In genomic region chr10:98107644-98108430, GRCh38 we compare ENCODE assay signal across 18 cellular contexts. TPM values are rescaled to one million over a fixed set of nuclear protein-coding genes. Genes with fewer than 3 reads are reported as not detected.
DNase-seq lines count a peak whose midpoint lies in the region; ATAC-seq and TF ChIP-seq lines count a peak whose summit lies in the region.
"Had no signal": no experiment of that assay in that cellular context is flagged by ENCODE, and none has a peak within 500 bp of the region (broad histone marks: within the 10 kb centered on the region; RNA-seq: fewer than 3 reads in every experiment).

No MANE protein-coding gene starts in this region.

- H3K4me1 Mint-ChIP-seq in WTC11: peaks cover 5% of the 10 kb centered on the region

- no peaks in the 10 kb centered on the region for H3K9me3 ChIP-seq in BE2C

- 0 out of 2 replicates have a peak, but pooled peaks have one; percentile 6 for TF ChIP-seq CTCF in BE2C (IDR thresholded peaks at IDR 0.05; ENCODE audit: low read depth, low read length)
- TF ChIP-seq CTCF in WTC11 (IDR thresholded peaks at IDR 0.05): no peak

- peaks cover 10% of the 10 kb centered on the region; the same call in 1 of the 2 replicates for H3K9me3 Mint-ChIP-seq in WTC11
- H3K9me3 Mint-ChIP-seq: CD8-positive, alpha-beta T cell had no signal

- DNase-seq in BE2C (no peak), ELF-1 (ENCODE audit: low read depth, low spot score) (peak; percentile 8), WTC11 (ENCODE audit: low spot score) (peak; percentile 21), midbrain (lab: John Stamatoyannopoulos, UW) (peak; percentile 1), KG1 (lab: John Stamatoyannopoulos, UW) (no peak)
- no peak for DNase-seq in activated CD4-positive, alpha-beta T cell treated with anti-CD3 and anti-CD28 coated beads for 48 hours
- DNase-seq: CD8-positive, alpha-beta T cell; DMS79 treated with DMSO at 0.1 percent for 48 hours; MV-4-11; NCI-H1417; NCI-H187 treated with DMSO at 0.1 percent for 48 hours; NCI-H774; Right ventricle myocardium superior; T-helper 1 cell had no signal

- H3K4me3 ChIP-seq in BE2C (ENCODE audit: low read depth, low read length): no peak overlapping the region
- H3K4me3 ChIP-seq: BLaER1, GM12878, SK-N-MC had no signal

- POLR2A ChIA-PET in WTC11 (lab: Charles Lee): no interaction called here

- no peaks in the 10 kb centered on the region for H3K36me3 Mint-ChIP-seq in WTC11
- H3K36me3 Mint-ChIP-seq: CD8-positive, alpha-beta T cell had no signal

- H3K36me3 ChIP-seq in BE2C: no peaks in the 10 kb centered on the region
- H3K36me3 ChIP-seq: BLaER1 had no signal

- no peak overlapping the region for H3K4me3 Mint-ChIP-seq in WTC11
- H3K4me3 Mint-ChIP-seq: CD8-positive, alpha-beta T cell had no signal

- CTCF ChIA-PET in WTC11 (lab: Charles Lee): interaction anchor here (1.4 kb wide), 1 partner anchor 66 kb away, joined by 3 read pairs; no protein-coding TSS in a partner anchor

- H3K27me3 Mint-ChIP-seq in WTC11 (ENCODE audit: low read depth): peaks cover 3% of the 10 kb centered on the region; the same call in 1 of the 2 replicates

- ATAC-seq in WTC11 (peak; percentile 53), HG03159 (IDR thresholded peaks at IDR 0.05; ENCODE audit: unreplicated experiment) (no peak)
- ATAC-seq: CD8-positive, alpha-beta T cell; GM12878 had no signal

- H3K27ac Mint-ChIP-seq in WTC11: no peak overlapping the region
- H3K27ac Mint-ChIP-seq: CD8-positive, alpha-beta T cell had no signal

- peaks cover 22% of the 10 kb centered on the region for H3K27me3 ChIP-seq in BE2C
- H3K27me3 ChIP-seq: BLaER1 had no signal

- no peaks in the 10 kb centered on the region for H3K4me1 ChIP-seq in BE2C
- H3K4me1 ChIP-seq: BLaER1 had no signal

TF ChIP-seq in WTC11, 78 proteins besides CTCF, POLR2A, EP300 and RAD21 (continues in another document):
- TF ChIP-seq FOXP4 (CRISPR knock-in tag; IDR thresholded peaks at IDR 0.05) (no peak), AR (CRISPR knock-in tag; IDR thresholded peaks at IDR 0.05) (no peak), CBFB (CRISPR knock-in tag; IDR thresholded peaks at IDR 0.05; ENCODE audit: low read depth) (no peak), ZNF219 (CRISPR knock-in tag; IDR thresholded peaks at IDR 0.05; ENCODE audit: borderline replicate concordance) (no peak), GABPB1 (CRISPR knock-in tag; IDR thresholded peaks at IDR 0.05) (no peak), FOXJ3 (CRISPR knock-in tag; IDR thresholded peaks at IDR 0.05; ENCODE audit: borderline replicate concordance) (no peak), PREB (CRISPR knock-in tag; IDR thresholded peaks at IDR 0.05; ENCODE audit: borderline replicate concordance) (no peak), PRDM15 (CRISPR knock-in tag; IDR thresholded peaks at IDR 0.05) (no peak), ELF4 (CRISPR knock-in tag; IDR thresholded peaks at IDR 0.05; ENCODE audit: low read depth) (no peak), ZNF138 (CRISPR knock-in tag; conservative IDR thresholded peaks at IDR 0.05) (no peak), ZNF232 (CRISPR knock-in tag; IDR thresholded peaks at IDR 0.05) (no peak), OVOL2 (CRISPR knock-in tag; IDR thresholded peaks at IDR 0.05; ENCODE audit: borderline replicate concordance) (no peak), ZNF425 (CRISPR knock-in tag; conservative IDR thresholded peaks at IDR 0.05) (no peak)

RNA-seq across cellular contexts. Expression of gene R3HCC1L, which starts 26.6 kb away (rescaled TPM):
- polyA plus RNA-seq in BE2C (2012; ENCODE audit: insufficient read depth, insufficient read length, low read depth): 10.7 TPM
- 14.0 to 15.0 TPM (median 14.7 TPM) in 3 replicates for total RNA-seq in WTC11 (2021)

Comparison
In these comparisons a context has a peak if more than half of its experiments do, and no peak if none do; other contexts are left out.
1. DNase-seq: peak in ELF-1 (single experiment), WTC11 (single experiment) and midbrain (single experiment); none in BE2C (single experiment), KG1 (single experiment) and activated CD4-positive, alpha-beta T cell treated with anti-CD3 and anti-CD28 coated beads for 48 hours (single experiment).